Comparison of ENCODE assay signal across 19 cellular contexts in genomic region chr3:12442654-12443501, GRCh38. TPM values are rescaled to one million over a fixed set of nuclear protein-coding genes. Genes with fewer than 3 reads are reported as not detected.
DNase-seq lines count a peak whose midpoint lies in the region; ATAC-seq lines count a peak whose summit lies in the region.
"Had no signal": no experiment of that assay in that cellular context is flagged by ENCODE, and none has a peak within 500 bp of the region (broad histone marks: within the 10 kb centered on the region; RNA-seq: fewer than 3 reads in every experiment).

No MANE protein-coding gene starts in this region.

- no peak for ATAC-seq in GM21786 (IDR thresholded peaks at IDR 0.05; ENCODE audit: unreplicated experiment)
- ATAC-seq in GM18520 (IDR thresholded peaks at IDR 0.05; ENCODE audit: unreplicated experiment): no peak
- no peak for ATAC-seq in GM21390 (IDR thresholded peaks at IDR 0.05; ENCODE audit: unreplicated experiment)
- ATAC-seq: mucosa of descending colon had no signal

- DNase-seq in NCI-H2171 treated with DMSO at 0.1 percent for 48 hours (lab: John Stamatoyannopoulos, UW) (peak; percentile 3), NCI-H2171 (lab: John Stamatoyannopoulos, UW) (no peak), SJCRH30 (peak; percentile 35 to 66), mesenteric fat pad (ENCODE audit: low spot score) (peak; percentile 39)
- DNase-seq: activated B cell treated with CpG ODN at 0.5 μM for 24 hours, adrenal gland, DMS79, endodermal cell, hippocampal formation, mucosa of descending colon, NCI-H1436 treated with DMSO at 0.1 percent for 48 hours, occipital lobe, SHP77, thyroid gland had no signal

- no peak overlapping the region for H3K4me3 ChIP-seq in SJCRH30
- no peak overlapping the region for H3K4me3 ChIP-seq in subcutaneous abdominal adipose tissue (ENCODE audit: low read depth in 1 of 5, low read length in 5 of 5)
- H3K4me3 ChIP-seq: adrenal gland; BLaER1 treated with 17β-estradiol and CSF1 and Interleukin-3, amounts not matched to agents 10 nM and 100 nM; mucosa of descending colon; thyroid gland had no signal

- H3K27ac ChIP-seq in SJCRH30: no peak overlapping the region
- peak overlapping the region; percentile 3 for H3K27ac ChIP-seq in subcutaneous abdominal adipose tissue (ENCODE audit: low read depth, low read length)
- H3K27ac ChIP-seq: adrenal gland; BLaER1 treated with 17β-estradiol and CSF1 and Interleukin-3, amounts not matched to agents 10 nM and 100 nM; thyroid gland had no signal

- H3K36me3 ChIP-seq in SJCRH30: no peaks in the 10 kb centered on the region
- H3K36me3 ChIP-seq in subcutaneous abdominal adipose tissue (ENCODE audit: control insufficient read depth in 5 of 5, insufficient read depth in 5 of 5, low read length in 5 of 5): no peaks in the 10 kb centered on the region
- H3K36me3 ChIP-seq: adrenal gland; BLaER1 treated with 17β-estradiol and CSF1 and Interleukin-3, amounts not matched to agents 10 nM and 100 nM; thyroid gland had no signal

- H3K4me1 ChIP-seq in SJCRH30: peaks cover 11% of the 10 kb centered on the region; the same call in 1 of the 2 replicates
- H3K4me1 ChIP-seq in subcutaneous abdominal adipose tissue (ENCODE audit: control insufficient read depth in 5 of 5, insufficient read depth in 5 of 5, low read length in 5 of 5): peaks cover 0 to 59% (median 51%) of the 10 kb centered on the region in 5 donors
- H3K4me1 ChIP-seq: adrenal gland; BLaER1 treated with 17β-estradiol and CSF1 and Interleukin-3, amounts not matched to agents 10 nM and 100 nM had no signal

- no peaks in the 10 kb centered on the region for H3K9me3 ChIP-seq in SJCRH30 (replicated peaks)
- H3K9me3 ChIP-seq in subcutaneous abdominal adipose tissue (ENCODE audit: control insufficient read depth in 5 of 5, low read length in 5 of 5): no peaks in the 10 kb centered on the region
- H3K9me3 ChIP-seq: adrenal gland, mucosa of descending colon, thyroid gland had no signal

- H3K27me3 ChIP-seq in SJCRH30 (peaks cover 12% of the 10 kb centered on the region; the same call in 1 of the 2 replicates), subcutaneous abdominal adipose tissue (ENCODE audit: control insufficient read depth in 5 of 5, insufficient read depth in 4 of 5, low read length in 5 of 5) (no peaks in the 10 kb centered on the region)
- H3K27me3 ChIP-seq: adrenal gland; BLaER1 treated with 17β-estradiol and CSF1 and Interleukin-3, amounts not matched to agents 10 nM and 100 nM; thyroid gland had no signal

- H3K9ac ChIP-seq in subcutaneous abdominal adipose tissue (ENCODE audit: low read length in 5 of 5): no peak overlapping the region
- H3K9ac ChIP-seq: BLaER1 treated with 17β-estradiol and CSF1 and Interleukin-3, amounts not matched to agents 10 nM and 100 nM had no signal

RNA-seq across cellular contexts. Expression of gene TSEN2, which starts 41.4 kb away (rescaled TPM):
- 16.6 and 17.2 TPM in 2 replicates for total RNA-seq in SJCRH30 (2014; rRNA removed; shearing (Covaris generic))
- 24.9 TPM for total RNA-seq in mesenteric fat pad
